In genomic region chr16:20291807-20292206, GRCh38 we compare ENCODE assay signal across 18 cellular contexts. TPM values are rescaled to one million over a fixed set of nuclear protein-coding genes. Genes with fewer than 3 reads are reported as not detected.
DNase-seq lines count a peak whose midpoint lies in the region; TF ChIP-seq lines count a peak whose summit lies in the region.
"Had no signal": no experiment of that assay in that cellular context is flagged by ENCODE, and none has a peak within 500 bp of the region (broad histone marks: within the 10 kb centered on the region; RNA-seq: fewer than 3 reads in every experiment).

No MANE protein-coding gene starts in this region.

- no peak overlapping the region for H3K14ac ChIP-seq in neuronal stem cell (ENCODE audit: low read length)

- peak overlapping the region; percentile 44 for H3K23ac ChIP-seq in neuronal stem cell (ENCODE audit: low read depth, low read length, poor library complexity)

- H3K4me3 ChIP-seq in endodermal cell (ENCODE audit: low read length) = no peak overlapping the region
- no peak overlapping the region for H3K4me3 ChIP-seq in neuronal stem cell (ENCODE audit: low read length in 2 of 2)
- H3K4me3 ChIP-seq: PC-9 had no signal

- H4K8ac ChIP-seq in neuronal stem cell (ENCODE audit: low read depth, low read length) = no peak overlapping the region

- H3K4me1 ChIP-seq in endodermal cell (ENCODE audit: control insufficient read depth, insufficient read depth, low read length) (no peaks in the 10 kb centered on the region), neuronal stem cell (ENCODE audit: control insufficient read depth in 2 of 2, insufficient read depth in 1 of 2, low read depth in 1 of 2, low read length in 2 of 2) (peaks cover 0 to 6% of the 10 kb centered on the region in 2 donors)

- peak overlapping the region; percentile 88 for H2BK5ac ChIP-seq in neuronal stem cell (ENCODE audit: low read length)

- no peak for TF ChIP-seq CTCF in endodermal cell (conservative IDR thresholded peaks at IDR 0.05)

- H3K4ac ChIP-seq in neuronal stem cell (ENCODE audit: low read length) = no peak overlapping the region

- H2AK5ac ChIP-seq in neuronal stem cell (ENCODE audit: low read depth, low read length) = no peak overlapping the region

- WGBS in endodermal cell (ENCODE audit: insufficient coverage in 1 of 2, insufficient read length in 1 of 2), 2 experiments = 38 to 63% methylated on average over 4 to 8 of the region's 8 CpGs
- whole genome bisulfite sequencing in neuronal stem cell (ENCODE audit: extremely low coverage in 2 of 2, insufficient read length in 2 of 2, insufficient replicate concordance in 1 of 2), 2 donors = no CpG with 5 or more reads among the region's 8 CpGs

- no peak overlapping the region for H3K4me2 ChIP-seq in neuronal stem cell (ENCODE audit: insufficient read depth, low read length, poor library complexity, severe bottlenecking)
- H3K4me2 ChIP-seq: PC-9 had no signal

- H3K79me1 ChIP-seq in neuronal stem cell (ENCODE audit: low read depth, low read length) = no peaks in the 10 kb centered on the region

- H3K9me3 ChIP-seq in endodermal cell (ENCODE audit: control insufficient read depth, low read length) (no peaks in the 10 kb centered on the region), neuronal stem cell (replicated peaks in 1 of 2; ENCODE audit: control insufficient read depth in 2 of 2, insufficient read depth in 1 of 2, low read depth in 1 of 2, low read length in 2 of 2) (no peaks in the 10 kb centered on the region)

- H2AFZ ChIP-seq in neuronal stem cell (ENCODE audit: low read length) = no peak overlapping the region
- H2AFZ ChIP-seq: PC-9 had no signal

- no peak overlapping the region for H2BK15ac ChIP-seq in neuronal stem cell (ENCODE audit: low read length)

- peaks cover 1% of the 10 kb centered on the region for H3K27me3 Mint-ChIP-seq in endodermal cell (ENCODE audit: insufficient read depth)
- H3K27me3 Mint-ChIP-seq: CD8-positive, alpha-beta memory T cell had no signal

- H3K4me3 Mint-ChIP-seq in endodermal cell = no peak overlapping the region
- H3K4me3 Mint-ChIP-seq: CD8-positive, alpha-beta memory T cell; T-cell had no signal

- H3K36me3 Mint-ChIP-seq in endodermal cell (ENCODE audit: low read depth) = no peaks in the 10 kb centered on the region
- H3K36me3 Mint-ChIP-seq: CD8-positive, alpha-beta memory T cell; T-cell had no signal

- H3K27ac Mint-ChIP-seq in endodermal cell = no peak overlapping the region
- H3K27ac Mint-ChIP-seq: CD8-positive, alpha-beta memory T cell; T-cell had no signal

- H3K27ac ChIP-seq in endodermal cell (ENCODE audit: low read depth, low read length) = peak overlapping the region; percentile 2
- no peak overlapping the region for H3K27ac ChIP-seq in neuronal stem cell (replicated peaks; ENCODE audit: low read length)
- H3K27ac ChIP-seq: PC-9 had no signal

- no peaks in the 10 kb centered on the region for H3K27me3 ChIP-seq in endodermal cell (ENCODE audit: control insufficient read depth, insufficient read depth, low read length, poor library complexity, severe bottlenecking)
- H3K27me3 ChIP-seq in neuronal stem cell (ENCODE audit: control insufficient read depth in 3 of 3, insufficient read depth in 3 of 3, low read depth in 1 of 3, low read length in 3 of 3) = no peaks in the 10 kb centered on the region

- no peak overlapping the region for H2BK12ac ChIP-seq in neuronal stem cell (ENCODE audit: low read length)

- H3K4me1 Mint-ChIP-seq in endodermal cell = no peaks in the 10 kb centered on the region
- H3K4me1 Mint-ChIP-seq: CD8-positive, alpha-beta memory T cell; T-cell had no signal

- DNase-seq in NCI-H1092 (lab: John Stamatoyannopoulos, UW) (peak; percentile 84), NCI-H345 (lab: John Stamatoyannopoulos, UW) (peak; percentile 42), endodermal cell (no peak), neuronal stem cell (ENCODE audit: low spot score) (no peak), DMS 273 treated with DMSO at 0.1 percent for 48 hours (lab: John Stamatoyannopoulos, UW) (no peak), UCSD-AML1 (lab: John Stamatoyannopoulos, UW; ENCODE audit: unreplicated experiment) (no peak), T1000 (lab: John Stamatoyannopoulos, UW) (no peak)
- DNase-seq: ACHN; CD8-positive, alpha-beta memory T cell; IMR-90; MV-4-11; NCI-H2171 treated with DMSO at 0.1 percent for 48 hours; NCI-H524 treated with DMSO at 0.1 percent for 48 hours; PC-9; T-cell had no signal

- H3K9me3 Mint-ChIP-seq in endodermal cell = no peaks in the 10 kb centered on the region
- H3K9me3 Mint-ChIP-seq: T-cell had no signal

- H3K9ac ChIP-seq in endodermal cell (ENCODE audit: extremely low read depth, low read length, poor library complexity, severe bottlenecking) = no peak overlapping the region
- no peak overlapping the region for H3K9ac ChIP-seq in neuronal stem cell (ENCODE audit: low read depth, low read length, poor library complexity)

- no peak overlapping the region for H3K18ac ChIP-seq in neuronal stem cell (ENCODE audit: low read length)

- no peak overlapping the region for H2BK120ac ChIP-seq in neuronal stem cell (ENCODE audit: low read depth, low read length)

- H3K36me3 ChIP-seq in endodermal cell (ENCODE audit: control insufficient read depth, insufficient read depth, low read length) (no peaks in the 10 kb centered on the region), neuronal stem cell (replicated peaks in 1 of 2; ENCODE audit: control insufficient read depth in 2 of 2, insufficient read depth in 2 of 2, low read length in 2 of 2) (no peaks in the 10 kb centered on the region)

- H4K91ac ChIP-seq in neuronal stem cell (ENCODE audit: low read depth, low read length, poor library complexity) = no peak overlapping the region

RNA-seq across cellular contexts. Expression of gene GP2, which starts 35.5 kb away (rescaled TPM):
- total RNA-seq in endodermal cell = not detected
- not detected for polyA plus RNA-seq in endodermal cell (2013, experiment 1 of 2)
- not detected for polyA plus RNA-seq in endodermal cell (2013, experiment 2 of 2)
- 0.03 TPM for polyA plus RNA-seq in neuronal stem cell (2013, experiment 1 of 2)
- not detected for polyA plus RNA-seq in neuronal stem cell (2013, experiment 2 of 2)
- total RNA-seq: CD8-positive, alpha-beta memory T cell; Daoy; IMR-90; PC-9; SK-MEL-5 had no signal
- polyA plus RNA-seq: BJ; CD8-positive, alpha-beta memory T cell; IMR-90 had no signal

Comparison
In these comparisons a context has a peak if more than half of its experiments do, and no peak if none do; other contexts are left out.
1. DNase-seq: peak in NCI-H1092 (single experiment) and NCI-H345 (single experiment); none in endodermal cell (single experiment), neuronal stem cell (single experiment), DMS 273 treated with DMSO at 0.1 percent for 48 hours (single experiment), UCSD-AML1 (single experiment) and T1000 (single experiment).